ENCODE assay signal across 1 cellular context in the genomic region with DNA sequence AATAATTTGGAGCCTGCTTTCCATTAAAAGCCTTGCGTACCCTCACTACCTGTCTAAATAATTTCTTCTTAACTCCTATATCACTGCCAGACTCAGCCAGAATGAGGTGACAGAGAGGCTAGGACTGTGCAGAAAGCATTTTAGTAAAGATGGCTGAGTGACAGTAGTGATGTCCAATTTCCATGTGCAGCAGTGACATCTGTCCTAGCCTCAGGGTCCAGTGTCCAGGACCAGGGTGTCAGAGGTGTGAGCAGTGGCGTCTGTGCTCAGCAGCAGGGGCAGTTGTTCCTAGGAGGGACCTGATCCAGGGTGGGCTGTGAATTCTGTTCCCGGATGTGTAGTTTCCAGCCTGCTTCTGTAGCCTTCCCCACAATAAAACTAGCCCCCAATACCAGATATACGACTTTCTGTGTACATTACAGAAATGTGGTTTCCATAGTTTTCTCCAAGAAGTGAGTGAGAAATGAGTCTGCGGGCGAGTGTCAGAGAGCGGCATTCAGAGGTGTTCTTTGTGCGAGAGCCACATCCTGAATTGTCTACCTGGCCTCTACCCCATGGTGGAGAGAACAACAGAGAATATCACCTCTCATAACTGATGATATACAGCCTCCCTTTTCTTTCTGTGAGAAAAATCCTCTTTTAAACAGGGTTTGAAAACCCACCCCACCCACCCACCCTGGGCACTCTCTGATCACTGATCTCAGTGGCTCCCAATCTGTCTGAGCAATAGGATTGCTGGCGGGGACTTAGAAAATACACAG.
TF ChIP-seq lines count a peak whose summit lies in the region.

No MANE protein-coding gene starts in this region.

TF ChIP-seq in GM12878, 131 proteins besides CTCF, POLR2A, EP300 and RAD21:
- TF ChIP-seq CEBPB (IDR thresholded peaks at IDR 0.05; ENCODE audit: borderline replicate concordance in 1 of 2, low read depth in 2 of 2, low read length in 2 of 2), result no peak
- peak; percentile 82 for TF ChIP-seq POLR2AphosphoS5 (IDR thresholded peaks at IDR 0.05; ENCODE audit: low read length)
- no peak for TF ChIP-seq KDM1A (IDR thresholded peaks at IDR 0.05; ENCODE audit: borderline replicate concordance)
- TF ChIP-seq ESRRA (IDR thresholded peaks at IDR 0.05; ENCODE audit: low read length), result no peak
- TF ChIP-seq POLR2AphosphoS2 (IDR thresholded peaks at IDR 0.05; ENCODE audit: low read depth, low read length), result peak; percentile 47; the same call in 1 of the 2 replicates
- no peak for TF ChIP-seq NFYA (IDR thresholded peaks at IDR 0.05; ENCODE audit: borderline replicate concordance, low read depth, low read length)
- peak; percentile 32; the same call in 1 of the 2 replicates for TF ChIP-seq PKNOX1 (IDR thresholded peaks at IDR 0.05)
- TF ChIP-seq TAF1 (IDR thresholded peaks at IDR 0.05; ENCODE audit: borderline replicate concordance, low read depth, low read length), result 0 out of 2 replicates have a peak, but pooled peaks have one; percentile 19
- TF ChIP-seq, protein P1, sequence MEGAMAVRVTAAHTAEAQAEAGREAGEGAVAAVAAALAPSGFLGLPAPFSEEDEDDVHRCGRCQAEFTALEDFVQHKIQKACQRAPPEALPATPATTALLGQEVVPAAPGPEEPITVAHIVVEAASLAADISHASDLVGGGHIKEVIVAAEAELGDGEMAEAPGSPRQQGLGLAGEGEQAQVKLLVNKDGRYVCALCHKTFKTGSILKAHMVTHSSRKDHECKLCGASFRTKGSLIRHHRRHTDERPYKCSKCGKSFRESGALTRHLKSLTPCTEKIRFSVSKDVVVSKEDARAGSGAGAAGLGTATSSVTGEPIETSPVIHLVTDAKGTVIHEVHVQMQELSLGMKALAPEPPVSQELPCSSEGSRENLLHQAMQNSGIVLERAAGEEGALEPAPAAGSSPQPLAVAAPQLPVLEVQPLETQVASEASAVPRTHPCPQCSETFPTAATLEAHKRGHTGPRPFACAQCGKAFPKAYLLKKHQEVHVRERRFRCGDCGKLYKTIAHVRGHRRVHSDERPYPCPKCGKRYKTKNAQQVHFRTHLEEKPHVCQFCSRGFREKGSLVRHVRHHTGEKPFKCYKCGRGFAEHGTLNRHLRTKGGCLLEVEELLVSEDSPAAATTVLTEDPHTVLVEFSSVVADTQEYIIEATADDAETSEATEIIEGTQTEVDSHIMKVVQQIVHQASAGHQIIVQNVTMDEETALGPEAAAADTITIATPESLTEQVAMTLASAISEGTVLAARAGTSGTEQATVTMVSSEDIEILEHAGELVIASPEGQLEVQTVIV (IDR thresholded peaks at IDR 0.05; ENCODE audit: borderline replicate concordance, partially characterized antibody), result no peak
